Comparison of ENCODE assay signal across 8 cellular contexts in genomic region chr7:20310963-20311742, GRCh38. TPM values are rescaled to one million over a fixed set of nuclear protein-coding genes. Genes with fewer than 3 reads are reported as not detected.
A peak's percentile ranks its signal among the peaks of the same experiment; 100 is the strongest.
DNase-seq lines count a peak whose midpoint lies in the region; ATAC-seq and TF ChIP-seq lines count a peak whose summit lies in the region.

No MANE protein-coding gene starts in this region.

- no peaks in the 10 kb centered on the region for H4K20me1 ChIP-seq in GM23248 (ENCODE audit: insufficient read depth)

- no peaks in the 10 kb centered on the region for H3K27me3 ChIP-seq in GM23248 (replicated peaks; ENCODE audit: insufficient read depth)
- H3K27me3 ChIP-seq in dorsolateral prefrontal cortex: no peaks in the 10 kb centered on the region
- H3K27me3 ChIP-seq in psoas muscle (ENCODE audit: insufficient read depth in 3 of 3, low read length in 2 of 3): no peaks in the 10 kb centered on the region

- peak overlapping the region; percentile 10 for H3K4me2 ChIP-seq in GM23248 (ENCODE audit: unreplicated experiment)

- no peak overlapping the region for H3K4me3 ChIP-seq in GM23248
- no peak overlapping the region for H3K4me3 ChIP-seq in dorsolateral prefrontal cortex
- H3K4me3 ChIP-seq in psoas muscle: no peak overlapping the region

- H3K9me3 ChIP-seq in GM23248 (ENCODE audit: low read depth) (no peaks in the 10 kb centered on the region), psoas muscle (no peaks in the 10 kb centered on the region)

- H3K36me3 ChIP-seq in GM23248 (ENCODE audit: low read depth) (no peaks in the 10 kb centered on the region), psoas muscle (ENCODE audit: insufficient read depth in 1 of 2, low read depth in 1 of 2) (no peaks in the 10 kb centered on the region)

- no peak overlapping the region for H2AFZ ChIP-seq in GM23248

- H3K27ac Mint-ChIP-seq in effector memory CD8-positive, alpha-beta T cell: no peak overlapping the region

- 60 to 65% methylated on average over 3 of the region's 3 CpGs for WGBS in GM23248 (ENCODE audit: low coverage in 1 of 2, low lambda C conversion rate in 2 of 2, missing lambda C conversion rate in 2 of 2), 2 experiments
- 80 to 82% (median 81%) methylated on average over 3 of the region's 3 CpGs for WGBS in psoas muscle, 3 donors

- in situ Hi-C loops in GM23248 (cut with MboI): loop anchor here (10.0 kb wide), 2 partner anchors 346 to 556 kb away; no protein-coding TSS in a partner anchor

- H3K79me2 ChIP-seq in GM23248 (ENCODE audit: insufficient read depth): no peaks in the 10 kb centered on the region

- H3F3A ChIP-seq in GM23248 (ENCODE audit: insufficient read depth): no peaks in the 10 kb centered on the region

- no peak overlapping the region for H3K4me3 Mint-ChIP-seq in effector memory CD8-positive, alpha-beta T cell

- no peaks in the 10 kb centered on the region for H3K9me2 ChIP-seq in GM23248 (ENCODE audit: insufficient read depth)

- H3K36me3 Mint-ChIP-seq in effector memory CD8-positive, alpha-beta T cell (ENCODE audit: insufficient read depth): no peaks in the 10 kb centered on the region

- H3K9me3 Mint-ChIP-seq in effector memory CD8-positive, alpha-beta T cell: peaks cover 0 to 3% of the 10 kb centered on the region in 2 donors

- H3K27ac ChIP-seq in GM23248 (no peak overlapping the region), dorsolateral prefrontal cortex (no peak overlapping the region), psoas muscle (no peak overlapping the region)

- peak; percentile 77 for DNase-seq in CD1c-positive myeloid dendritic cell (ENCODE audit: extremely low spot score)
- DNase-seq in GM23248: peak; percentile 66
- peak; percentile 32 for DNase-seq in NCI-H774 (lab: John Stamatoyannopoulos, UW)
- no peak for DNase-seq in dorsolateral prefrontal cortex
- no peak for DNase-seq in psoas muscle
- no peak for DNase-seq in HPDE6-E6E7 (ENCODE audit: extremely low spot score)
- no peak for DNase-seq in central memory CD4-positive, alpha-beta T cell
- no peak for DNase-seq in effector memory CD8-positive, alpha-beta T cell

- H3K4me1 Mint-ChIP-seq in effector memory CD8-positive, alpha-beta T cell (ENCODE audit: low read depth in 2 of 2): no peaks in the 10 kb centered on the region

- H3K4me1 ChIP-seq in GM23248 (ENCODE audit: insufficient read depth): peaks cover 8% of the 10 kb centered on the region; the same call in 1 of the 2 replicates
- H3K4me1 ChIP-seq in psoas muscle: no peaks in the 10 kb centered on the region

- H3K9ac ChIP-seq in GM23248: no peak overlapping the region

- peak in 54 of 56 donors; percentile 14 to 75 (median 48) for TF ChIP-seq CTCF in dorsolateral prefrontal cortex (IDR thresholded peaks at IDR 0.05 in 54 of 56, conservative IDR thresholded peaks at IDR 0.05 in 2 of 56; ENCODE audit: low read depth in 1 of 56, partially characterized antibody in 56 of 56)
- peak; percentile 13 for TF ChIP-seq CTCF in psoas muscle (IDR thresholded peaks at IDR 0.05)

- no peak for ATAC-seq in psoas muscle
- ATAC-seq in effector memory CD8-positive, alpha-beta T cell (replicated peaks): no peak

- intact Hi-C loops in dorsolateral prefrontal cortex (cut with DNase I): loop anchor here in 1 of 2 donors (10.0 kb wide), 1 partner anchor 156 kb away; no protein-coding TSS in a partner anchor
- intact Hi-C loops in psoas muscle (cut with DNase I): no loop called here

- no peaks in the 10 kb centered on the region for H3K27me3 Mint-ChIP-seq in effector memory CD8-positive, alpha-beta T cell

RNA-seq across cellular contexts. Expression of gene ITGB8, which starts 19.5 kb away (rescaled TPM):
- total RNA-seq in GM23248 (2014; rRNA removed; shearing (Covaris generic)): 9.9 and 11.9 TPM in 2 replicates
- polyA plus RNA-seq in GM23248 (2016; fragmentation: Nextera tagmentation; extraction: Ambion mirVana) (3.3 and 3.4 TPM in 2 replicates), psoas muscle (under 1 TPM; 0.04 to 0.14 (median 0.04) TPM)
- total RNA-seq in dorsolateral prefrontal cortex (100 to 1,000 TPM in 39 of 120 experiments, 10 to 100 TPM in 81; 39.2 to 161 (median 86.9) TPM), psoas muscle (under 1 TPM; 0.08 to 0.60 (median 0.16) TPM)

Comparison
In these comparisons a context has a peak if more than half of its experiments do, and no peak if none do; other contexts are left out.
1. DNase-seq: peak in CD1c-positive myeloid dendritic cell (single experiment), GM23248 (single experiment) and NCI-H774 (single experiment); none in dorsolateral prefrontal cortex (0 of 10), psoas muscle (0 of 2), HPDE6-E6E7 (single experiment), central memory CD4-positive, alpha-beta T cell (single experiment) and effector memory CD8-positive, alpha-beta T cell (0 of 3).